Comparison of ENCODE assay signal across 1 cellular context in the genomic region with DNA sequence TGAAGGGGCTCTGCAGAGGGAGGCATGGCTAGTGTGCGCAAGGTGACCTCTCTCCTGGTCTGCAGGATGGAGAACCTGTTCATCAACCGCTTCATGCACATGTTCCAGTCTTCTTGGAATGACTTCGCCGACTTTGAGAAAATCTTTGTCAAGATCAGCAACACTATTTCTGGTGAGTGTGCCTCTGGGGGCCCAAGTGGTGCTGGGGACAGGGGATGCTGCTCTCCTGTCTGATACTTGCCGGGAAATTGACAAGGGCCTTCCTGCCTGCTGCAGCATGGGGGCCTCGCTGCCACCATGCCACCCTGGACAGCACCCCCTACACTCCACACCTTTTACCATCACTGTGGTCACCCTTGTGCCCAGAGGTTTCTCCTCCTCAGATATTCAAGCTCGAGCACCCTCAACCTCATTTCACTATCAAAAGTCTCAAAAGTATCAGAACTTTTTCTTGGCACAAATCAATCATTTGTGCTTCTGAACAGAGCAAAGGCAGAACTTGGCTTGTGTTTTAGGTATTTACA.
TF ChIP-seq lines count a peak whose summit lies in the region.

No MANE protein-coding gene starts in this region.

TF ChIP-seq in SK-N-SH, 30 proteins besides CTCF, POLR2A, EP300 and RAD21:
- TF ChIP-seq, protein P1, sequence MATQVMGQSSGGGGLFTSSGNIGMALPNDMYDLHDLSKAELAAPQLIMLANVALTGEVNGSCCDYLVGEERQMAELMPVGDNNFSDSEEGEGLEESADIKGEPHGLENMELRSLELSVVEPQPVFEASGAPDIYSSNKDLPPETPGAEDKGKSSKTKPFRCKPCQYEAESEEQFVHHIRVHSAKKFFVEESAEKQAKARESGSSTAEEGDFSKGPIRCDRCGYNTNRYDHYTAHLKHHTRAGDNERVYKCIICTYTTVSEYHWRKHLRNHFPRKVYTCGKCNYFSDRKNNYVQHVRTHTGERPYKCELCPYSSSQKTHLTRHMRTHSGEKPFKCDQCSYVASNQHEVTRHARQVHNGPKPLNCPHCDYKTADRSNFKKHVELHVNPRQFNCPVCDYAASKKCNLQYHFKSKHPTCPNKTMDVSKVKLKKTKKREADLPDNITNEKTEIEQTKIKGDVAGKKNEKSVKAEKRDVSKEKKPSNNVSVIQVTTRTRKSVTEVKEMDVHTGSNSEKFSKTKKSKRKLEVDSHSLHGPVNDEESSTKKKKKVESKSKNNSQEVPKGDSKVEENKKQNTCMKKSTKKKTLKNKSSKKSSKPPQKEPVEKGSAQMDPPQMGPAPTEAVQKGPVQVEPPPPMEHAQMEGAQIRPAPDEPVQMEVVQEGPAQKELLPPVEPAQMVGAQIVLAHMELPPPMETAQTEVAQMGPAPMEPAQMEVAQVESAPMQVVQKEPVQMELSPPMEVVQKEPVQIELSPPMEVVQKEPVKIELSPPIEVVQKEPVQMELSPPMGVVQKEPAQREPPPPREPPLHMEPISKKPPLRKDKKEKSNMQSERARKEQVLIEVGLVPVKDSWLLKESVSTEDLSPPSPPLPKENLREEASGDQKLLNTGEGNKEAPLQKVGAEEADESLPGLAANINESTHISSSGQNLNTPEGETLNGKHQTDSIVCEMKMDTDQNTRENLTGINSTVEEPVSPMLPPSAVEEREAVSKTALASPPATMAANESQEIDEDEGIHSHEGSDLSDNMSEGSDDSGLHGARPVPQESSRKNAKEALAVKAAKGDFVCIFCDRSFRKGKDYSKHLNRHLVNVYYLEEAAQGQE (IDR thresholded peaks at IDR 0.05; ENCODE audit: low read depth, low read length), result peak; percentile 64; the same call in 1 of the 2 replicates
- no peak for TF ChIP-seq SIN3A (IDR thresholded peaks at IDR 0.05; ENCODE audit: borderline replicate concordance, low read depth, low read length)
